In genomic region chr17:47731396-47731795, GRCh38 we compare ENCODE assay signal across 1 cellular context.
TF ChIP-seq lines count a peak whose summit lies in the region.

No MANE protein-coding gene starts in this region.

TF ChIP-seq in SK-N-SH, 30 proteins besides CTCF, POLR2A, EP300 and RAD21 (continued from another document):
- TF ChIP-seq SMC3 (IDR thresholded peaks at IDR 0.05; ENCODE audit: low read depth, low read length) = no peak
- TF ChIP-seq FOXM1 (IDR thresholded peaks at IDR 0.05; ENCODE audit: low read depth) = no peak
- no peak for TF ChIP-seq ZBTB33 (IDR thresholded peaks at IDR 0.05; ENCODE audit: borderline replicate concordance, low read depth)
- no peak for TF ChIP-seq RFX5 (IDR thresholded peaks at IDR 0.05; ENCODE audit: low read length)
